Comparison of ENCODE assay signal across 15 cellular contexts in genomic region chr16:89198417-89199240, GRCh38. TPM values are rescaled to one million over a fixed set of nuclear protein-coding genes. Genes with fewer than 3 reads are reported as not detected.
DNase-seq lines count a peak whose midpoint lies in the region; ATAC-seq lines count a peak whose summit lies in the region.
"Had no signal": no experiment of that assay in that cellular context is flagged by ENCODE, and none has a peak within 500 bp of the region (broad histone marks: within the 10 kb centered on the region; RNA-seq: fewer than 3 reads in every experiment).

No MANE protein-coding gene starts in this region.

- DNase-seq in G401 (ENCODE audit: low spot score): peak; percentile 42
- DNase-seq in HuH-7.5 (ENCODE audit: low spot score): peak; percentile 27
- DNase-seq in iPS-NIHi11 (ENCODE audit: low spot score): peak; percentile 2
- peak; percentile 81 for DNase-seq in posterior vena cava (ENCODE audit: low spot score)
- DNase-seq in anterior cingulate cortex (lab: John Stamatoyannopoulos, UW): no peak
- DNase-seq: CD8-positive, alpha-beta memory T cell; DMS 273 treated with DMSO at 0.1 percent for 48 hours; NCI-H1092; NCI-H345; NCI-H526 treated with DMSO at 0.1 percent for 48 hours; PC-9 had no signal

- in situ Hi-C loops in G401 (cut with HindIII; ENCODE audit: low sequenced_read_pairs): no loop called here

- intact Hi-C loops in posterior vena cava (cut with DNase I): no loop called here

- ATAC-seq in HG02588 (IDR thresholded peaks at IDR 0.05; ENCODE audit: unreplicated experiment) (no peak), GM18511 (IDR thresholded peaks at IDR 0.05; ENCODE audit: unreplicated experiment) (no peak)
- ATAC-seq: K562 had no signal

RNA-seq across cellular contexts. Expression of gene SLC22A31, which starts 1.7 kb away (rescaled TPM):
- total RNA-seq in G401 (2014; rRNA removed; shearing (Covaris generic)): 0.55 and 1.5 TPM in 2 replicates
- total RNA-seq in posterior vena cava: 1 to 10 TPM in 1 of 2 donors, not detected in 1; 4.5 TPM
- total RNA-seq: CD8-positive, alpha-beta memory T cell; HT1080 had no signal

RNA-seq across cellular contexts. Expression of gene ZNF778, which starts 18.9 kb away (rescaled TPM):
- 8.3 and 23.0 TPM in 2 replicates for total RNA-seq in G401 (2014; rRNA removed; shearing (Covaris generic))
- total RNA-seq in posterior vena cava: 1 to 10 TPM; 8.4 to 9.3 TPM

RNA-seq across cellular contexts. Expression of gene CDH15, which starts 27.1 kb away (rescaled TPM):
- 0.37 TPM in 2 replicates for total RNA-seq in G401 (2014; rRNA removed; shearing (Covaris generic))
- under 1 TPM in 1 of 2 donors, not detected in 1; 0.46 TPM for total RNA-seq in posterior vena cava
- total RNA-seq: CD8-positive, alpha-beta memory T cell; HT1080; PC-9 had no signal

Comparison
In these comparisons a context has a peak if more than half of its experiments do, and no peak if none do; other contexts are left out.
1. DNase-seq: peak in G401 (single experiment), HuH-7.5 (single experiment), iPS-NIHi11 (single experiment) and posterior vena cava (single experiment); none in anterior cingulate cortex (0 of 58).